8 cellular contexts compared by ENCODE assay signal in genomic region chr6:4136354-4136831, GRCh38. TPM values are rescaled to one million over a fixed set of nuclear protein-coding genes. Genes with fewer than 3 reads are reported as not detected.
A peak's percentile ranks its signal among the peaks of the same experiment; 100 is the strongest.
DNase-seq lines count a peak whose midpoint lies in the region; ATAC-seq, FAIRE-seq and TF ChIP-seq lines count a peak whose summit lies in the region.

No MANE protein-coding gene starts in this region.

- H3K4me1 ChIP-seq in esophagus muscularis mucosa (peaks cover 15 to 47% (median 33%) of the 10 kb centered on the region in 4 donors), pancreas (peaks cover 0 to 17% (median 4%) of the 10 kb centered on the region in 3 donors)

- WGBS in esophagus muscularis mucosa: 5% methylated on average over 1 of the region's 1 CpG
- WGBS in pancreas, 2 donors: 10% methylated on average over 1 of the region's 1 CpG

- TF ChIP-seq POLR2A in esophagus muscularis mucosa (IDR thresholded peaks at IDR 0.05; ENCODE audit: low read depth): no peak

- H3K9me3 Mint-ChIP-seq in Calu3 (ENCODE audit: low read depth, unreplicated experiment): no peaks in the 10 kb centered on the region

- peaks cover 11% of the 10 kb centered on the region for H3K4me1 Mint-ChIP-seq in Calu3 (ENCODE audit: low read depth, unreplicated experiment)

- BruUV-seq in Calu3 (replicated peaks; lab: Mats Ljungman, UMichigan): no TSS peak

- H3K9me3 ChIP-seq in esophagus muscularis mucosa (no peaks in the 10 kb centered on the region), pancreas (no peaks in the 10 kb centered on the region)

- peak overlapping the region; percentile 87 for H3K4me3 Mint-ChIP-seq in Calu3 (ENCODE audit: low read depth, unreplicated experiment)

- intact Hi-C loops in Calu3 (cut with micrococcal nuclease; ENCODE audit: unreplicated experiment) (no loop called here), esophagus muscularis mucosa (cut with DNase I) (loop anchor here (10.0 kb wide), 1 partner anchor 112 kb away; a partner anchor contains a TSS), pancreas (cut with DNase I) (no loop called here)

- peak overlapping the region; percentile 47 for H3K27ac Mint-ChIP-seq in Calu3 (ENCODE audit: unreplicated experiment)

- H3K4me3 ChIP-seq in esophagus muscularis mucosa (peak overlapping the region; percentile 85 to 93 (median 92)), pancreas (peak overlapping the region; percentile 31 to 71 (median 44))

- no peak for DNase-seq in Calu3
- no peak for DNase-seq in RWPE1 (ENCODE audit: low spot score)
- no peak for DNase-seq in esophagus muscularis mucosa (ENCODE audit: extremely low spot score)
- DNase-seq in pancreas: no peak
- DNase-seq in cerebellum (ENCODE audit: low spot score): no peak
- no peak for DNase-seq in H4 (ENCODE audit: low spot score)

- peaks cover 19% of the 10 kb centered on the region for H3K36me3 Mint-ChIP-seq in Calu3 (ENCODE audit: insufficient read depth, unreplicated experiment)

- no peaks in the 10 kb centered on the region for H3K27me3 Mint-ChIP-seq in Calu3 (ENCODE audit: unreplicated experiment)

- ATAC-seq in pancreas (no peak), HG03571 (IDR thresholded peaks at IDR 0.05; ENCODE audit: unreplicated experiment) (no peak), GM18858 (IDR thresholded peaks at IDR 0.05; ENCODE audit: unreplicated experiment) (no peak)

- TF ChIP-seq CTCF in Calu3 (IDR thresholded peaks at IDR 0.05; ENCODE audit: unreplicated experiment) (no peak), RWPE1 (conservative IDR thresholded peaks at IDR 0.05; ENCODE audit: low read depth) (no peak), esophagus muscularis mucosa (IDR thresholded peaks at IDR 0.05) (no peak), pancreas (IDR thresholded peaks at IDR 0.05) (no peak)

- POLR2A ChIA-PET in RWPE1 (lab: Yijun Ruan, JAX; ENCODE audit: low non-redundant PET): no interaction called here

- FAIRE-seq in pancreas (lab: Jason Lieb, UNC): no peak

- TF ChIP-seq EP300 in esophagus muscularis mucosa (IDR thresholded peaks at IDR 0.05): no peak

- CTCF ChIA-PET in Calu3 (lab: Charles Lee) (interaction anchor here (0.8 to 1.1 kb wide), 4 partner anchors 11 to 115 kb away, joined by 3 to 4 read pairs (median 4); a partner anchor contains a TSS), RWPE1 (lab: Yijun Ruan, JAX) (interaction anchor here (0.5 to 0.6 kb wide), 2 partner anchors 60 to 1502 kb away, joined by 4 read pairs; no protein-coding TSS in a partner anchor)

- H3K27ac ChIP-seq in RWPE1 (peak overlapping the region; percentile 81), esophagus muscularis mucosa (replicated peaks in 1 of 4) (peak overlapping the region; percentile 95 to 98 (median 96)), pancreas (peak overlapping the region; percentile 52 to 72 (median 64))

- H3K36me3 ChIP-seq in esophagus muscularis mucosa: peaks cover 0 to 15% (median 8%) of the 10 kb centered on the region in 4 donors
- H3K36me3 ChIP-seq in pancreas: no peaks in the 10 kb centered on the region

- H3K27me3 ChIP-seq in esophagus muscularis mucosa (no peaks in the 10 kb centered on the region), pancreas (no peaks in the 10 kb centered on the region)

RNA-seq across cellular contexts. Expression of gene ECI2, which starts 1.0 kb away (rescaled TPM):
- 15.8 and 19.7 TPM in 2 replicates for total RNA-seq in Calu3 (2022)
- 10 to 100 TPM; 35.8 to 47.8 (median 43.8) TPM for total RNA-seq in esophagus muscularis mucosa
- total RNA-seq in pancreas: 10 to 100 TPM; 34.2 to 79.6 (median 55.4) TPM
- 10 to 100 TPM; 26.8 to 54.5 TPM for polyA plus RNA-seq in pancreas
- total RNA-seq in cerebellum: 35.0 TPM
- total RNA-seq in H4 (2014; rRNA removed; shearing (Covaris generic)): 95.9 and 111 TPM in 2 replicates

RNA-seq across cellular contexts. Expression of gene FAM217A, which starts 57.5 kb away (rescaled TPM):
- not detected in 2 replicates for total RNA-seq in Calu3 (2022)
- not detected for total RNA-seq in esophagus muscularis mucosa
- 1 to 10 TPM in 1 of 6 donors, under 1 TPM in 4, not detected in 1; 0.09 to 1.3 (median 0.32) TPM for total RNA-seq in pancreas
- polyA plus RNA-seq in pancreas: 1 to 10 TPM in 1 of 2 donors, under 1 TPM in 1; 0.76 to 1.2 TPM
- not detected for total RNA-seq in cerebellum
- total RNA-seq in H4 (2014; rRNA removed; shearing (Covaris generic)): not detected in 2 replicates
